28 cellular contexts compared by ENCODE assay signal in the genomic region with DNA sequence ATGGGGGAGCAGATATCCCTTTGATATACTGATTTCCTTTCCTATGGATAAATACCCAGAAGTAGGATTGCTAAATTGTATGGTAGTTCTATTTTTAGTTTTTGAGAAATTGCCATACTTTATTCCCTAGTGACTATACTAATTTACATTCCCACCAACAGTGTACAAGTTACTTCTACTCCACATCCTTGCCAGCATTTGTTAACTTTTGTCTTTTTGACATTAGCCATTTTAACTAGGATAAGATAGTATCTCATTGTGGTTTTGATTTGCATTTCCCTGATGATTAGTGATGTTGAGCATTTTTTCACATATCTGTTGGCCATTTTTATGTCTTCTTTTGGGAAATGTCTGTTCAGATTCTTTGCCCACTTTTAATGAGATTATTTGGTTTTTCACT.
"Had no signal": no experiment of that assay in that cellular context is flagged by ENCODE, and none has a peak within 500 bp of the region (broad histone marks: within the 10 kb centered on the region; RNA-seq: fewer than 3 reads in every experiment).

No MANE protein-coding gene starts in this region.

- FAIRE-seq: small intestine, urothelium cell line had no signal

- H3K9ac ChIP-seq: neural progenitor cell, parathyroid adenoma had no signal

- H3K36me3 ChIP-seq: neural progenitor cell, ovary, right lobe of liver, sigmoid colon, stomach, thoracic aorta, thyroid gland, tibial nerve, upper lobe of left lung, vagina had no signal

- H3K9me3 ChIP-seq: ovary, psoas muscle, right lobe of liver, thyroid gland, vagina had no signal

- H2AFZ ChIP-seq: neural progenitor cell, parathyroid adenoma had no signal

- H3K4me1 ChIP-seq: neural progenitor cell, parathyroid adenoma, psoas muscle, right lobe of liver, sigmoid colon, stomach, thyroid gland, tibial nerve, upper lobe of left lung, vagina had no signal

- DNase-seq: occipital lobe; ovary; posterior cingulate gyrus; psoas muscle; right cardiac atrium; right lobe of liver; sigmoid colon; small intestine; stimulated activated CD4-positive, alpha-beta T cell treated with anti-CD3 and anti-CD28 coated beads, Interleukin-15, amount 100 ng/mL, for 24 hours; stimulated activated CD4-positive, alpha-beta T cell treated with anti-CD3 and anti-CD28 coated beads, Interleukin-2, amount 100 ng/mL, for 24 hours; stimulated activated CD4-positive, alpha-beta T cell treated with anti-CD3 and anti-CD28 coated beads, Interleukin-2, amount 100 ng/mL, for 48 hours; stimulated activated CD4-positive, alpha-beta T cell treated with anti-CD3 and anti-CD28 coated beads, Interleukin-4, amount 100 ng/mL, for 24 hours; stimulated activated naive B cell treated with anti-CD40 and anti-IgM and Interleukin-4, amounts not matched to agents 10 μg/mL and 1 μg/mL and 100 μg/mL, for 72 hours; stimulated activated naive CD4-positive, alpha-beta T cell treated with Interleukin-2 at 50 U/mL for 16 hours; stomach; thyroid gland; trophoblast cell; upper lobe of left lung had no signal

- H3K27ac Mint-ChIP-seq: nephron; neural progenitor cell; progenitor cell of endocrine pancreas; stimulated activated effector memory CD8-positive, alpha-beta T cell treated with anti-CD3 and anti-CD28 coated beads, Interleukin-12 subunit alpha, Interleukin-12 subunit beta, amount 100 ng/mL, for 72 hours; stimulated activated naive B cell treated with anti-CD40 and anti-IgM and Interleukin-4, amounts not matched to agents 10 μg/mL and 1 μg/mL and 100 μg/mL, for 72 hours; stimulated activated naive CD8-positive, alpha-beta T cell treated with anti-CD3 and anti-CD28 coated beads, Interleukin-15, Interleukin-2, amounts not matched to agents 100 ng/mL and 50 ng/mL, for 24 hours had no signal

- H3K4me3 ChIP-seq: neural progenitor cell, ovary, psoas muscle, right lobe of liver, sigmoid colon, stomach, thoracic aorta, thyroid gland, tibial nerve, upper lobe of left lung, vagina had no signal

- H3K27ac ChIP-seq: neural progenitor cell, ovary, parathyroid adenoma, psoas muscle, right lobe of liver, sigmoid colon, stomach, thoracic aorta, thyroid gland, tibial nerve, upper lobe of left lung, vagina had no signal

- H3K4me2 ChIP-seq: neural progenitor cell had no signal

- H3K4me1 Mint-ChIP-seq: nephron; neural progenitor cell; stimulated activated effector memory CD8-positive, alpha-beta T cell treated with anti-CD3 and anti-CD28 coated beads, Interleukin-12 subunit alpha, Interleukin-12 subunit beta, amount 100 ng/mL, for 72 hours; stimulated activated naive B cell treated with anti-CD40 and anti-IgM and Interleukin-4, amounts not matched to agents 10 μg/mL and 1 μg/mL and 100 μg/mL, for 72 hours had no signal

- H3K79me2 ChIP-seq: parathyroid adenoma had no signal

- H3K4me3 Mint-ChIP-seq: nephron; neural progenitor cell; stimulated activated effector memory CD8-positive, alpha-beta T cell treated with anti-CD3 and anti-CD28 coated beads, Interleukin-12 subunit alpha, Interleukin-12 subunit beta, amount 100 ng/mL, for 72 hours; stimulated activated naive B cell treated with anti-CD40 and anti-IgM and Interleukin-4, amounts not matched to agents 10 μg/mL and 1 μg/mL and 100 μg/mL, for 72 hours; stimulated activated naive CD8-positive, alpha-beta T cell treated with anti-CD3 and anti-CD28 coated beads, Interleukin-15, Interleukin-2, amounts not matched to agents 100 ng/mL and 50 ng/mL, for 24 hours had no signal

- H3K27me3 Mint-ChIP-seq: stimulated activated naive B cell treated with anti-CD40 and anti-IgM and Interleukin-4, amounts not matched to agents 10 μg/mL and 1 μg/mL and 100 μg/mL, for 72 hours had no signal

- H3K27me3 ChIP-seq: neural progenitor cell, ovary, right lobe of liver, sigmoid colon, stomach, thyroid gland, tibial nerve, upper lobe of left lung, vagina had no signal

- H3K36me3 Mint-ChIP-seq: neural progenitor cell; stimulated activated effector memory CD8-positive, alpha-beta T cell treated with anti-CD3 and anti-CD28 coated beads, Interleukin-12 subunit alpha, Interleukin-12 subunit beta, amount 100 ng/mL, for 72 hours; stimulated activated naive B cell treated with anti-CD40 and anti-IgM and Interleukin-4, amounts not matched to agents 10 μg/mL and 1 μg/mL and 100 μg/mL, for 72 hours had no signal
